ENCODE assay signal across 20 cellular contexts in genomic region chr7:64867863-64868440, GRCh38.
"Had no signal": no experiment of that assay in that cellular context is flagged by ENCODE, and none has a peak within 500 bp of the region (broad histone marks: within the 10 kb centered on the region; RNA-seq: fewer than 3 reads in every experiment).

No MANE protein-coding gene starts in this region.

- H3K27me3 ChIP-seq: brain microvascular endothelial cell, ovary had no signal

- H3K4me1 ChIP-seq: left ventricle myocardium inferior, psoas muscle, tibial artery had no signal

- ATAC-seq: activated naive CD4-positive, alpha-beta T cell treated with anti-CD3 and anti-CD28 coated beads, Interleukin-2, amount 50 U/mL, for 72 hours; natural killer cell treated with Interleukin-12 subunit alpha and Interleukin-12 subunit beta and Interleukin-15 and Interleukin-18, amount 100 ng/mL, for 72 hours; psoas muscle; right cardiac atrium had no signal

- H3K4me3 Mint-ChIP-seq: activated T-helper 1 cell treated with anti-CD3 and anti-CD28 coated beads, Interleukin-12 subunit alpha, Interleukin-12 subunit beta, Interleukin-2, Interleukin-4 antibody, amounts not matched to agents 30 ng/mL and 10 ng/mL and 1 ng/mL, durations not matched to agents 14 hours and 24 hours and 36 hours; immature natural killer cell; natural killer cell treated with Interleukin-12 subunit alpha and Interleukin-12 subunit beta and Interleukin-15 and Interleukin-18, amount 100 ng/mL, for 72 hours; stimulated activated naive CD8-positive, alpha-beta T cell treated with anti-CD3 and anti-CD28 coated beads, Interleukin-15, Interleukin-2, amounts not matched to agents 100 ng/mL and 50 ng/mL, for 24 hours had no signal

- H3K9me3 ChIP-seq: left ventricle myocardium inferior, ovary, psoas muscle, tibial artery had no signal

- H3K36me3 Mint-ChIP-seq: immature natural killer cell; natural killer cell treated with Interleukin-12 subunit alpha and Interleukin-12 subunit beta and Interleukin-15 and Interleukin-18, amount 100 ng/mL, for 72 hours had no signal

- H3K36me3 ChIP-seq: brain microvascular endothelial cell, left ventricle myocardium inferior, ovary, tibial artery, WERI-Rb-1 had no signal

- H3K27ac ChIP-seq: brain microvascular endothelial cell, left ventricle myocardium inferior, ovary, psoas muscle, tibial artery, WERI-Rb-1 had no signal

- H3K27ac Mint-ChIP-seq: activated naive CD4-positive, alpha-beta T cell treated with anti-CD3 and anti-CD28 coated beads, Interleukin-2, amount 50 U/mL, for 72 hours; activated T-helper 1 cell treated with anti-CD3 and anti-CD28 coated beads, Interleukin-12 subunit alpha, Interleukin-12 subunit beta, Interleukin-2, Interleukin-4 antibody, amounts not matched to agents 30 ng/mL and 10 ng/mL and 1 ng/mL, durations not matched to agents 14 hours and 24 hours and 36 hours; immature natural killer cell; natural killer cell treated with Interleukin-12 subunit alpha and Interleukin-12 subunit beta and Interleukin-15 and Interleukin-18, amount 100 ng/mL, for 72 hours; stimulated activated naive CD8-positive, alpha-beta T cell treated with anti-CD3 and anti-CD28 coated beads, Interleukin-15, Interleukin-2, amounts not matched to agents 100 ng/mL and 50 ng/mL, for 24 hours had no signal

- H3K4me3 ChIP-seq: left ventricle myocardium inferior, ovary, psoas muscle, tibial artery had no signal

- H3K4me1 Mint-ChIP-seq: immature natural killer cell had no signal

- DNase-seq: activated CD4-positive, alpha-beta T cell treated with anti-CD3 and anti-CD28 coated beads, Interleukin-2, amount 50 U/mL, for 48 hours; brain microvascular endothelial cell; central memory CD4-positive, alpha-beta T cell; effector memory CD4-positive, alpha-beta T cell; foreskin melanocyte; immature natural killer cell; left ventricle myocardium inferior; mammary epithelial cell; midbrain; ovary; psoas muscle; stimulated activated CD4-positive, alpha-beta T cell treated with anti-CD3 and anti-CD28 coated beads, Interleukin-12 subunit alpha, Interleukin-12 subunit beta, amount 100 ng/mL, for 4 hours; stimulated activated CD4-positive, alpha-beta T cell treated with anti-CD3 and anti-CD28 coated beads, Interleukin-4, amount 100 ng/mL, for 4 hours; tibial artery; WERI-Rb-1 had no signal

- H3K27me3 Mint-ChIP-seq: stimulated activated naive CD8-positive, alpha-beta T cell treated with anti-CD3 and anti-CD28 coated beads, Interleukin-15, Interleukin-2, amounts not matched to agents 100 ng/mL and 50 ng/mL, for 24 hours had no signal
